Comparison of ENCODE assay signal across 8 cellular contexts in genomic region chr7:100586266-100587025, GRCh38. TPM values are rescaled to one million over a fixed set of nuclear protein-coding genes. Genes with fewer than 3 reads are reported as not detected.
DNase-seq lines count a peak whose midpoint lies in the region; ATAC-seq and TF ChIP-seq lines count a peak whose summit lies in the region.

FBXO24 (plus strand) TSS chr7:100586328; CDS start chr7:100586626, 298 bp downstream.

- no peak for TF ChIP-seq CTCF in uterus (IDR thresholded peaks at IDR 0.05)

- H3K9me3 ChIP-seq in uterus, result no peaks in the 10 kb centered on the region

- no peaks in the 10 kb centered on the region for H3K27me3 ChIP-seq in uterus

- intact Hi-C loops in uterus (cut with DNase I; ENCODE audit: low total_unique reads), result loop anchor here (10.0 kb wide), 1 partner anchor 88 kb away; the partner anchor contains the start of gene GNB2

- ATAC-seq in GM18508 (IDR thresholded peaks at IDR 0.05; ENCODE audit: insufficient read depth, unreplicated experiment), result peak; percentile 79
- peak; percentile 82 for ATAC-seq in HG02981 (IDR thresholded peaks at IDR 0.05; ENCODE audit: unreplicated experiment)

- H3K4me1 ChIP-seq in uterus, result peaks cover 6 to 23% of the 10 kb centered on the region in 2 donors

- peak; percentile 51 to 55 for TF ChIP-seq POLR2A in uterus (IDR thresholded peaks at IDR 0.05)

- peak within 1 kb of the TSS; percentile 89 to 93 for H3K27ac ChIP-seq in uterus

- DNase-seq in NCI-H2029 (lab: John Stamatoyannopoulos, UW), result peak; percentile 100
- DNase-seq in T-helper 9 cell, result peak; percentile 98
- peak; percentile 100 for DNase-seq in astrocyte of the hippocampus (ENCODE audit: low read depth, low spot score)
- peak; percentile 100 for DNase-seq in hepatic stellate cell (ENCODE audit: low spot score)
- DNase-seq in putamen (ENCODE audit: low spot score), result peak; percentile 100
- peak; percentile 99 to 100 for DNase-seq in uterus

- peak within 1 kb of the TSS; percentile 86 to 98 for H3K4me3 ChIP-seq in uterus

- H3K36me3 ChIP-seq in uterus, result no peaks in the 10 kb centered on the region

RNA-seq across cellular contexts. Expression of gene FBXO24, which starts in this region (rescaled TPM):
- 1 to 10 TPM in 2 of 4 donors, not detected in 2; 2.9 to 4.9 TPM for total RNA-seq in uterus

Comparison
In these comparisons a context has a peak if more than half of its experiments do, and no peak if none do; other contexts are left out.
1. Peak in every context shown above with its lines: DNase-seq, ATAC-seq, H3K4me3 ChIP-seq and H3K27ac ChIP-seq.